9 cellular contexts compared by ENCODE assay signal in genomic region chr5:149371296-149371962, GRCh38. TPM values are rescaled to one million over a fixed set of nuclear protein-coding genes. Genes with fewer than 3 reads are reported as not detected.
DNase-seq lines count a peak whose midpoint lies in the region; ATAC-seq and TF ChIP-seq lines count a peak whose summit lies in the region.
"Had no signal": no experiment of that assay in that cellular context is flagged by ENCODE, and none has a peak within 500 bp of the region (broad histone marks: within the 10 kb centered on the region; RNA-seq: fewer than 3 reads in every experiment).

No MANE protein-coding gene starts in this region.

- no peaks in the 10 kb centered on the region; the same call in 1 of the 2 replicates for H4K20me1 ChIP-seq in GM23338 (replicated peaks; ENCODE audit: insufficient read depth)

- no peaks in the 10 kb centered on the region for H3K9me3 Mint-ChIP-seq in GM23338
- no peaks in the 10 kb centered on the region for H3K9me3 Mint-ChIP-seq in activated naive CD4-positive, alpha-beta T cell treated with anti-CD3 and anti-CD28 coated beads, Interleukin-2, amount 50 U/mL, for 72 hours

- no peak for TF ChIP-seq POLR2A in sigmoid colon (IDR thresholded peaks at IDR 0.05)

- WGBS in sigmoid colon, 2 donors, result 31 to 44% methylated on average over 12 of the region's 12 CpGs

- peaks cover 26% of the 10 kb centered on the region for H3K4me1 Mint-ChIP-seq in GM23338

- ATAC-seq in GM23338, result peak; percentile 90
- ATAC-seq in activated naive CD4-positive, alpha-beta T cell treated with anti-CD3 and anti-CD28 coated beads, Interleukin-2, amount 50 U/mL, for 72 hours, result peak; percentile 89 to 92

- H3K4me3 Mint-ChIP-seq in GM23338, result no peak overlapping the region

- H3K36me3 Mint-ChIP-seq in GM23338 (ENCODE audit: low read depth), result peaks cover 4% of the 10 kb centered on the region; the same call in 2 of the 3 replicates
- no peaks in the 10 kb centered on the region for H3K36me3 Mint-ChIP-seq in activated naive CD4-positive, alpha-beta T cell treated with anti-CD3 and anti-CD28 coated beads, Interleukin-2, amount 50 U/mL, for 72 hours

- DNase-seq in GDM1 (lab: John Stamatoyannopoulos, UW) (peak; percentile 17), GM23338 (ENCODE audit: low spot score) (peak; percentile 91), LoVo (ENCODE audit: low spot score) (peak; percentile 58), SKM-1 (lab: John Stamatoyannopoulos, UW; ENCODE audit: unreplicated experiment) (peak; percentile 47), left ventricle myocardium inferior (peak; percentile 56), sigmoid colon (no peak), foreskin melanocyte (no peak)
- DNase-seq in activated naive CD4-positive, alpha-beta T cell treated with anti-CD3 and anti-CD28 coated beads, Interleukin-2, amount 50 U/mL, for 72 hours (ENCODE audit: low spot score in 2 of 2), result peak in 1 of 2 donors; percentile 74

- H3F3A ChIP-seq in GM23338 (replicated peaks; ENCODE audit: low read depth), result no peaks in the 10 kb centered on the region

- TF ChIP-seq CTCF in GM23338 (conservative IDR thresholded peaks at IDR 0.05; ENCODE audit: low read depth in 2 of 2), result peak; percentile 71 to 88
- peak; percentile 87 for TF ChIP-seq CTCF in left ventricle myocardium inferior (IDR thresholded peaks at IDR 0.05; ENCODE audit: borderline replicate concordance)
- TF ChIP-seq CTCF in sigmoid colon (IDR thresholded peaks at IDR 0.05), result peak; percentile 39 to 67 (median 61)

- H3K9me3 ChIP-seq in left ventricle myocardium inferior (replicated peaks) (no peaks in the 10 kb centered on the region), sigmoid colon (no peaks in the 10 kb centered on the region)

- H3K27ac ChIP-seq in GM23338 (ENCODE audit: low read depth), result no peak overlapping the region
- no peak overlapping the region for H3K27ac ChIP-seq in left ventricle myocardium inferior (replicated peaks)
- peak overlapping the region; percentile 41 to 80 (median 72) for H3K27ac ChIP-seq in sigmoid colon

- H3K9me2 ChIP-seq in GM23338 (ENCODE audit: insufficient read depth), result no peaks in the 10 kb centered on the region; the same call in 1 of the 2 replicates

- H3K27me3 Mint-ChIP-seq in GM23338 (ENCODE audit: insufficient read depth, low read depth, poor library complexity), result peaks cover 9% of the 10 kb centered on the region

- H3K27me3 ChIP-seq in GM23338 (ENCODE audit: insufficient read depth), result no peaks in the 10 kb centered on the region
- no peaks in the 10 kb centered on the region for H3K27me3 ChIP-seq in left ventricle myocardium inferior (ENCODE audit: low read depth)
- H3K27me3 ChIP-seq in sigmoid colon, result no peaks in the 10 kb centered on the region

- H3K4me3 ChIP-seq in GM23338 (no peak overlapping the region), left ventricle myocardium inferior (no peak overlapping the region), sigmoid colon (no peak overlapping the region)

- no peak overlapping the region for H3K4me2 ChIP-seq in GM23338

- no peaks in the 10 kb centered on the region for H3K79me2 ChIP-seq in GM23338 (replicated peaks; ENCODE audit: insufficient read depth)

- TF ChIP-seq EP300 in sigmoid colon (IDR thresholded peaks at IDR 0.05), result no peak

- intact Hi-C loops in left ventricle myocardium inferior (cut with micrococcal nuclease), result no loop called here
- intact Hi-C loops in sigmoid colon (cut with DNase I), result no loop called here

- peak overlapping the region; percentile 45; the same call in 1 of the 2 replicates for H2AFZ ChIP-seq in GM23338

- H3K4me1 ChIP-seq in GM23338 (ENCODE audit: insufficient read depth) (peaks cover 3% of the 10 kb centered on the region; the same call in 1 of the 2 replicates), left ventricle myocardium inferior (peaks cover 26% of the 10 kb centered on the region), sigmoid colon (peaks cover 0 to 45% (median 40%) of the 10 kb centered on the region in 4 donors)

- H3K27ac Mint-ChIP-seq in GM23338, result no peak overlapping the region
- no peak overlapping the region for H3K27ac Mint-ChIP-seq in activated naive CD4-positive, alpha-beta T cell treated with anti-CD3 and anti-CD28 coated beads, Interleukin-2, amount 50 U/mL, for 72 hours

- no peaks in the 10 kb centered on the region for H3K36me3 ChIP-seq in GM23338 (ENCODE audit: insufficient read depth)
- no peaks in the 10 kb centered on the region for H3K36me3 ChIP-seq in left ventricle myocardium inferior
- no peaks in the 10 kb centered on the region for H3K36me3 ChIP-seq in sigmoid colon

TF ChIP-seq in GM23338, 12 proteins besides CTCF, POLR2A, EP300 and RAD21:
- TF ChIP-seq ZNF331 (CRISPR knock-in tag; IDR thresholded peaks at IDR 0.05; ENCODE audit: low read depth) (no peak), EZH2 (IDR thresholded peaks at IDR 0.05; ENCODE audit: low read depth, unreplicated experiment) (no peak), ETS1 (IDR thresholded peaks at IDR 0.05) (no peak), JUNB (IDR thresholded peaks at IDR 0.05; ENCODE audit: unreplicated experiment) (no peak), POLR2AphosphoS5 (IDR thresholded peaks at IDR 0.05; ENCODE audit: low read depth) (no peak), REST (IDR thresholded peaks at IDR 0.05; ENCODE audit: unreplicated experiment) (no peak)

RNA-seq across cellular contexts. Expression of gene IL17B, which starts 7.7 kb away (rescaled TPM):
- total RNA-seq in GM23338 (2014; rRNA removed; shearing (Covaris generic)), result not detected in 2 replicates
- polyA plus RNA-seq in GM23338 (2016; fragmentation: Nextera tagmentation; extraction: Ambion mirVana), result not detected in 2 replicates
- not detected for total RNA-seq in activated naive CD4-positive, alpha-beta T cell treated with anti-CD3 and anti-CD28 coated beads, Interleukin-2, amount 50 U/mL, for 72 hours
- total RNA-seq in left ventricle myocardium inferior, result not detected
- 1 to 10 TPM; 3.0 to 9.6 (median 5.6) TPM for total RNA-seq in sigmoid colon
- under 1 TPM in 1 of 3 donors, not detected in 2; 0.82 TPM for polyA plus RNA-seq in sigmoid colon
- total RNA-seq: glomerular endothelial cell had no signal

RNA-seq across cellular contexts. Expression of gene PCYOX1L, which starts 13.6 kb away (rescaled TPM):
- total RNA-seq in GM23338 (2014; rRNA removed; shearing (Covaris generic)), result 10.6 and 14.7 TPM in 2 replicates
- polyA plus RNA-seq in GM23338 (2016; fragmentation: Nextera tagmentation; extraction: Ambion mirVana) (5.9 and 6.7 TPM in 2 replicates), sigmoid colon (1 to 10 TPM in 2 of 3 donors, under 1 TPM in 1; 0.69 to 7.4 (median 1.2) TPM)
- 10 to 100 TPM; 14.2 to 19.7 TPM for total RNA-seq in activated naive CD4-positive, alpha-beta T cell treated with anti-CD3 and anti-CD28 coated beads, Interleukin-2, amount 50 U/mL, for 72 hours
- total RNA-seq in left ventricle myocardium inferior (3.2 TPM), sigmoid colon (1 to 10 TPM; 2.5 to 3.9 (median 3.5) TPM)

RNA-seq across cellular contexts. Expression of gene GRPEL2, which starts 26.1 kb away (rescaled TPM):
- 58.8 and 62.2 TPM in 2 replicates for total RNA-seq in GM23338 (2014; rRNA removed; shearing (Covaris generic))
- polyA plus RNA-seq in GM23338 (2016; fragmentation: Nextera tagmentation; extraction: Ambion mirVana) (15.5 and 20.2 TPM in 2 replicates), sigmoid colon (1 to 10 TPM; 2.5 to 8.7 (median 4.2) TPM)
- 10 to 100 TPM; 26.9 to 43.0 TPM for total RNA-seq in activated naive CD4-positive, alpha-beta T cell treated with anti-CD3 and anti-CD28 coated beads, Interleukin-2, amount 50 U/mL, for 72 hours
- total RNA-seq in left ventricle myocardium inferior (7.6 TPM), sigmoid colon (10 to 100 TPM in 3 of 4 donors, 1 to 10 TPM in 1; 8.8 to 16.3 (median 12.9) TPM)

Comparison
In these comparisons a context has a peak if more than half of its experiments do, and no peak if none do; other contexts are left out.
1. DNase-seq: peak in GDM1 (single experiment), GM23338 (single experiment), LoVo (single experiment), SKM-1 (single experiment) and left ventricle myocardium inferior (single experiment); none in sigmoid colon (single experiment) and foreskin melanocyte (single experiment).
2. H3K27ac ChIP-seq: peak in sigmoid colon (4 of 4); none in GM23338 (single experiment) and left ventricle myocardium inferior (single experiment).
3. Peak in every context shown above with its lines, with median percentiles within 50 percentile points of each other: CTCF ChIP-seq.